Comparison of ENCODE assay signal across 8 cellular contexts in genomic region chr1:156456625-156457465, GRCh38. TPM values are rescaled to one million over a fixed set of nuclear protein-coding genes. Genes with fewer than 3 reads are reported as not detected.
DNase-seq lines count a peak whose midpoint lies in the region; ATAC-seq and TF ChIP-seq lines count a peak whose summit lies in the region.

No MANE protein-coding gene starts in this region.

- peaks cover 4% of the 10 kb centered on the region for H3K27me3 ChIP-seq in AG04450 (ENCODE audit: control insufficient read depth, insufficient read depth, low read length)
- H3K27me3 ChIP-seq in WERI-Rb-1 (ENCODE audit: insufficient read depth, low read depth, severe bottlenecking): no peaks in the 10 kb centered on the region
- H3K27me3 ChIP-seq in mammary epithelial cell (ENCODE audit: insufficient read depth, low read length): no peaks in the 10 kb centered on the region
- no peaks in the 10 kb centered on the region for H3K27me3 ChIP-seq in iPS-20b (ENCODE audit: insufficient read depth, low read length)
- H3K27me3 ChIP-seq in skeletal muscle tissue (ENCODE audit: control insufficient read depth in 3 of 3, insufficient read depth in 3 of 3, low read length in 3 of 3): no peaks in the 10 kb centered on the region

- no peaks in the 10 kb centered on the region; the same call in 1 of the 2 replicates for H3K9me3 ChIP-seq in AG04450 (ENCODE audit: control insufficient read depth, insufficient read depth, low read length)
- H3K9me3 ChIP-seq in WERI-Rb-1 (ENCODE audit: severe bottlenecking): no peaks in the 10 kb centered on the region
- no peaks in the 10 kb centered on the region for H3K9me3 ChIP-seq in mammary epithelial cell (replicated peaks; ENCODE audit: insufficient read depth, low read length)
- no peaks in the 10 kb centered on the region for H3K9me3 ChIP-seq in iPS-20b (ENCODE audit: insufficient read depth, low read depth, low read length)
- no peaks in the 10 kb centered on the region for H3K9me3 ChIP-seq in skeletal muscle tissue (ENCODE audit: control insufficient read depth in 3 of 3, low read length in 3 of 3)

- H3K36me3 ChIP-seq in WERI-Rb-1: no peaks in the 10 kb centered on the region
- H3K36me3 ChIP-seq in mammary epithelial cell (ENCODE audit: insufficient read depth, low read length): no peaks in the 10 kb centered on the region
- H3K36me3 ChIP-seq in iPS-20b (ENCODE audit: insufficient read depth, low read depth, low read length): no peaks in the 10 kb centered on the region
- no peaks in the 10 kb centered on the region for H3K36me3 ChIP-seq in skeletal muscle tissue (ENCODE audit: control insufficient read depth in 3 of 3, insufficient read depth in 3 of 3, low read length in 3 of 3)

- H3K4me2 ChIP-seq in mammary epithelial cell (ENCODE audit: insufficient read depth, low read depth, low read length): peak overlapping the region; percentile 93

- in situ Hi-C loops in mammary epithelial cell (cut with MboI; ENCODE audit: low sequenced_read_pairs in 2 of 2): loop anchor here in 1 of 2 donors (5.0 kb wide), 1 partner anchor 150 kb away; no protein-coding TSS in a partner anchor

- peak overlapping the region; percentile 89 for H2AFZ ChIP-seq in mammary epithelial cell (ENCODE audit: low read depth, low read length)

- H4K20me1 ChIP-seq in mammary epithelial cell (ENCODE audit: insufficient read depth, low read length): no peaks in the 10 kb centered on the region

- H3K4me3 ChIP-seq in AG04450 (ENCODE audit: low read depth, low read length): peak overlapping the region; percentile 60
- H3K4me3 ChIP-seq in WERI-Rb-1 (ENCODE audit: low read depth, low read length): peak overlapping the region; percentile 66
- peak overlapping the region; percentile 22 to 50 (median 43) for H3K4me3 ChIP-seq in mammary epithelial cell (replicated peaks in 1 of 3; ENCODE audit: insufficient read depth in 1 of 3, low read depth in 2 of 3, low read length in 3 of 3)
- peak overlapping the region; percentile 76 for H3K4me3 ChIP-seq in iPS-20b (ENCODE audit: low read length)
- H3K4me3 ChIP-seq in skeletal muscle tissue (ENCODE audit: low read length in 3 of 3): peak overlapping the region; percentile 81 to 91 (median 83)

- WGBS in mammary epithelial cell (ENCODE audit: low coverage, missing lambda C conversion rate): 2% methylated on average over 33 of the region's 59 CpGs

- CTCF ChIA-PET in AG04450 (lab: Charles Lee) (interaction anchor here (0.6 to 1.6 kb wide), 12 partner anchors 11 to 233 kb away, joined by 3 to 11 read pairs (median 4); no protein-coding TSS in a partner anchor), mammary epithelial cell (lab: Charles Lee; ENCODE audit: low non-redundant PET) (interaction anchor here (0.7 kb wide), 1 partner anchor 11 kb away, joined by 6 read pairs; no protein-coding TSS in a partner anchor)

- BruUV-seq in mammary epithelial cell (replicated peaks; lab: Mats Ljungman, UMichigan): TSS peak; percentile 42

- dilution Hi-C loops in mammary epithelial cell (cut with HindIII; ENCODE audit: low sequenced_read_pairs): no loop called here

- H3K9ac ChIP-seq in mammary epithelial cell (ENCODE audit: insufficient read depth, low read length) (peak overlapping the region; percentile 54), iPS-20b (ENCODE audit: low read depth, low read length) (peak overlapping the region; percentile 83; the same call in 1 of the 2 replicates), skeletal muscle tissue (ENCODE audit: low read depth in 1 of 3, low read length in 3 of 3) (peak overlapping the region; percentile 91 to 99 (median 92))

- DNase-seq in AG04450 (ENCODE audit: low read depth, low spot score) (peak; percentile 95), NCI-H2196 treated with DMSO at 0.1 percent for 48 hours (lab: John Stamatoyannopoulos, UW; ENCODE audit: unreplicated experiment) (peak; percentile 98), WERI-Rb-1 (peak; percentile 100), mammary epithelial cell (peak; percentile 97)

- no peak for TF ChIP-seq CTCF in AG04450 (IDR thresholded peaks at IDR 0.05; ENCODE audit: low read depth, low read length)
- no peak for TF ChIP-seq CTCF in WERI-Rb-1 (IDR thresholded peaks at IDR 0.05; ENCODE audit: low read depth, low read length)
- no peak for TF ChIP-seq CTCF in mammary epithelial cell (conservative IDR thresholded peaks at IDR 0.05 in 1 of 2, IDR thresholded peaks at IDR 0.05 in 1 of 2; ENCODE audit: extremely low read depth in 1 of 2, insufficient read depth in 1 of 2, low read depth in 1 of 2, low read length in 2 of 2)

- ATAC-seq in GM18907 (IDR thresholded peaks at IDR 0.05; ENCODE audit: unreplicated experiment) (peak; percentile 77), HG03139 (IDR thresholded peaks at IDR 0.05; ENCODE audit: unreplicated experiment) (peak; percentile 75)

- intact Hi-C loops in mammary epithelial cell (cut with micrococcal nuclease): loop anchor here (1.0 to 2.0 kb wide), 5 partner anchors 42 to 151 kb away; partner anchors contain the start of genes GPATCH4 and IQGAP3

- H3K27ac ChIP-seq in AG04450 (ENCODE audit: low read depth, low read length) (peak overlapping the region; percentile 92), WERI-Rb-1 (peak overlapping the region; percentile 90), mammary epithelial cell (ENCODE audit: insufficient read depth, low read depth, low read length) (peak overlapping the region; percentile 54), iPS-20b (ENCODE audit: low read length) (peak overlapping the region; percentile 17), skeletal muscle tissue (ENCODE audit: low read depth, low read length) (peak overlapping the region; percentile 100)

- peaks cover 12% of the 10 kb centered on the region for H3K4me1 ChIP-seq in mammary epithelial cell (ENCODE audit: insufficient read depth, low read length)
- H3K4me1 ChIP-seq in iPS-20b (ENCODE audit: insufficient read depth, low read length): no peaks in the 10 kb centered on the region; the same call in 1 of the 2 replicates
- H3K4me1 ChIP-seq in skeletal muscle tissue (ENCODE audit: control insufficient read depth in 3 of 3, insufficient read depth in 3 of 3, low read length in 3 of 3): peaks cover 6 to 12% (median 11%) of the 10 kb centered on the region in 3 donors

- POLR2A ChIA-PET in AG04450 (lab: Yijun Ruan, JAX): interaction anchor here (1.1 to 1.3 kb wide), 2 partner anchors 44 to 114 kb away, joined by 4 to 5 read pairs; no protein-coding TSS in a partner anchor

- H3K79me2 ChIP-seq in mammary epithelial cell (ENCODE audit: insufficient read depth, low read length): no peaks in the 10 kb centered on the region

RNA-seq across cellular contexts. Expression of gene MEF2D, which starts 43.7 kb away (rescaled TPM):
- polyA plus RNA-seq in AG04450 (2011; rRNA removed) (9.9 and 14.5 TPM in 2 replicates), mammary epithelial cell (11.4 TPM)
- polyA minus RNA-seq in AG04450 (2011; rRNA and poly(A)+ RNA removed): 13.3 and 18.7 TPM in 2 replicates
- total RNA-seq in mammary epithelial cell (10 to 100 TPM in 1 of 2 donors, 1 to 10 TPM in 1; 9.2 to 34.3 TPM), skeletal muscle tissue (7.8 TPM)
- 9.6 TPM for polyA minus RNA-seq in mammary epithelial cell

Comparison
In these comparisons a context has a peak if more than half of its experiments do, and no peak if none do; other contexts are left out.
1. Peak in every context shown above with its lines: DNase-seq, ATAC-seq, H3K4me3 ChIP-seq and H3K27ac ChIP-seq.
2. H3K27ac ChIP-seq: peak in every context shown above with its lines; median percentile 100 in skeletal muscle tissue; 92 in AG04450; 90 in WERI-Rb-1; 54 in mammary epithelial cell; 17 in iPS-20b.